Comparison of ENCODE assay signal across 2 cellular contexts in the genomic region with DNA sequence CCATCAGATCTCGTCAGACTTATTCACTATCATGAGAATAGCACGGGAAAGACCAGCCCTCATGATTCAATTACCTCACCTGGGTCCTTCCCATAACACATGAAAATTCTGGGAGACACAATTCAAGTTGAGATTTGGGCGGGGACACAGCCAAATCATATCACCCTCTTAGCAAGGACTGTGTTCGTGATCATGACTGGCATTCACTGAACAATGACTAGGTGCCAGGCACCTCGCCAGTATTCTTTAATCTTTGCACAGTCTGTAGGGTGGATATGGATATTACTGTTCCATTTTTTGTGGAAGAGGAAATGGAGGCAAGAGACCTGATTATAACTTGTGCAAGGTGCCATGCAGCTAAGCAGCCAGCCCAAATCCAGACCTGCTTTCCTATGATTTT.
TF ChIP-seq lines count a peak whose summit lies in the region.

No MANE protein-coding gene starts in this region.

TF ChIP-seq in HepG2, 621 proteins besides CTCF, POLR2A, EP300 and RAD21:
- TF ChIP-seq NR2F6 (IDR thresholded peaks at IDR 0.05) (no peak), NR2F6 (CRISPR knock-in tag; IDR thresholded peaks at IDR 0.05) (no peak), RBM22 (optimal IDR thresholded peaks at IDR 0.05; ENCODE audit: low read length) (peak; percentile 45)

TF ChIP-seq in WTC11, 78 proteins besides CTCF, POLR2A, EP300 and RAD21:
- TF ChIP-seq JAZF1 (CRISPR knock-in tag; IDR thresholded peaks at IDR 0.05) (no peak), ZBTB21 (CRISPR knock-in tag; IDR thresholded peaks at IDR 0.05; ENCODE audit: borderline replicate concordance) (no peak), ZNF671 (CRISPR knock-in tag; IDR thresholded peaks at IDR 0.05) (no peak), NFATC4 (CRISPR knock-in tag; IDR thresholded peaks at IDR 0.05) (no peak), GRHL2 (CRISPR knock-in tag; IDR thresholded peaks at IDR 0.05; ENCODE audit: insufficient replicate concordance, severe bottlenecking) (no peak), ZNF138 (CRISPR knock-in tag; conservative IDR thresholded peaks at IDR 0.05) (no peak), IRF2 (CRISPR knock-in tag; IDR thresholded peaks at IDR 0.05; ENCODE audit: borderline replicate concordance, low read depth) (no peak)
- TF ChIP-seq, protein P1, sequence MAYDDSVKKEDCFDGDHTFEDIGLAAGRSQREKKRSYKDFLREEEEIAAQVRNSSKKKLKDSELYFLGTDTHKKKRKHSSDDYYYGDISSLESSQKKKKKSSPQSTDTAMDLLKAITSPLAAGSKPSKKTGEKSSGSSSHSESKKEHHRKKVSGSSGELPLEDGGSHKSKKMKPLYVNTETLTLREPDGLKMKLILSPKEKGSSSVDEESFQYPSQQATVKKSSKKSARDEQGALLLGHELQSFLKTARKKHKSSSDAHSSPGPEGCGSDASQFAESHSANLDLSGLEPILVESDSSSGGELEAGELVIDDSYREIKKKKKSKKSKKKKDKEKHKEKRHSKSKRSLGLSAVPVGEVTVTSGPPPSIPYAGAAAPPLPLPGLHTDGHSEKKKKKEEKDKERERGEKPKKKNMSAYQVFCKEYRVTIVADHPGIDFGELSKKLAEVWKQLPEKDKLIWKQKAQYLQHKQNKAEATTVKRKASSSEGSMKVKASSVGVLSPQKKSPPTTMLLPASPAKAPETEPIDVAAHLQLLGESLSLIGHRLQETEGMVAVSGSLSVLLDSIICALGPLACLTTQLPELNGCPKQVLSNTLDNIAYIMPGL (CRISPR knock-in tag; IDR thresholded peaks at IDR 0.05), result no peak
- TF ChIP-seq, protein P2, sequence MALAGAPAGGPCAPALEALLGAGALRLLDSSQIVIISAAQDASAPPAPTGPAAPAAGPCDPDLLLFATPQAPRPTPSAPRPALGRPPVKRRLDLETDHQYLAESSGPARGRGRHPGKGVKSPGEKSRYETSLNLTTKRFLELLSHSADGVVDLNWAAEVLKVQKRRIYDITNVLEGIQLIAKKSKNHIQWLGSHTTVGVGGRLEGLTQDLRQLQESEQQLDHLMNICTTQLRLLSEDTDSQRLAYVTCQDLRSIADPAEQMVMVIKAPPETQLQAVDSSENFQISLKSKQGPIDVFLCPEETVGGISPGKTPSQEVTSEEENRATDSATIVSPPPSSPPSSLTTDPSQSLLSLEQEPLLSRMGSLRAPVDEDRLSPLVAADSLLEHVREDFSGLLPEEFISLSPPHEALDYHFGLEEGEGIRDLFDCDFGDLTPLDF (CRISPR knock-in tag; IDR thresholded peaks at IDR 0.05), result no peak
- TF ChIP-seq, protein P3, sequence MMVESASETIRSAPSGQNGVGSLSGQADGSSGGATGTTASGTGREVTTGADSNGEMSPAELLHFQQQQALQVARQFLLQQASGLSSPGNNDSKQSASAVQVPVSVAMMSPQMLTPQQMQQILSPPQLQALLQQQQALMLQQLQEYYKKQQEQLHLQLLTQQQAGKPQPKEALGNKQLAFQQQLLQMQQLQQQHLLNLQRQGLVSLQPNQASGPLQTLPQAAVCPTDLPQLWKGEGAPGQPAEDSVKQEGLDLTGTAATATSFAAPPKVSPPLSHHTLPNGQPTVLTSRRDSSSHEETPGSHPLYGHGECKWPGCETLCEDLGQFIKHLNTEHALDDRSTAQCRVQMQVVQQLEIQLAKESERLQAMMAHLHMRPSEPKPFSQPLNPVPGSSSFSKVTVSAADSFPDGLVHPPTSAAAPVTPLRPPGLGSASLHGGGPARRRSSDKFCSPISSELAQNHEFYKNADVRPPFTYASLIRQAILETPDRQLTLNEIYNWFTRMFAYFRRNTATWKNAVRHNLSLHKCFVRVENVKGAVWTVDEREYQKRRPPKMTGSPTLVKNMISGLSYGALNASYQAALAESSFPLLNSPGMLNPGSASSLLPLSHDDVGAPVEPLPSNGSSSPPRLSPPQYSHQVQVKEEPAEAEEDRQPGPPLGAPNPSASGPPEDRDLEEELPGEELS (CRISPR knock-in tag; IDR thresholded peaks at IDR 0.05), result no peak
- TF ChIP-seq, protein P4, sequence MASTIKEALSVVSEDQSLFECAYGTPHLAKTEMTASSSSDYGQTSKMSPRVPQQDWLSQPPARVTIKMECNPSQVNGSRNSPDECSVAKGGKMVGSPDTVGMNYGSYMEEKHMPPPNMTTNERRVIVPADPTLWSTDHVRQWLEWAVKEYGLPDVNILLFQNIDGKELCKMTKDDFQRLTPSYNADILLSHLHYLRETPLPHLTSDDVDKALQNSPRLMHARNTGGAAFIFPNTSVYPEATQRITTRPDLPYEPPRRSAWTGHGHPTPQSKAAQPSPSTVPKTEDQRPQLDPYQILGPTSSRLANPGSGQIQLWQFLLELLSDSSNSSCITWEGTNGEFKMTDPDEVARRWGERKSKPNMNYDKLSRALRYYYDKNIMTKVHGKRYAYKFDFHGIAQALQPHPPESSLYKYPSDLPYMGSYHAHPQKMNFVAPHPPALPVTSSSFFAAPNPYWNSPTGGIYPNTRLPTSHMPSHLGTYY (CRISPR knock-in tag; IDR thresholded peaks at IDR 0.05), result no peak
- TF ChIP-seq, protein P5, sequence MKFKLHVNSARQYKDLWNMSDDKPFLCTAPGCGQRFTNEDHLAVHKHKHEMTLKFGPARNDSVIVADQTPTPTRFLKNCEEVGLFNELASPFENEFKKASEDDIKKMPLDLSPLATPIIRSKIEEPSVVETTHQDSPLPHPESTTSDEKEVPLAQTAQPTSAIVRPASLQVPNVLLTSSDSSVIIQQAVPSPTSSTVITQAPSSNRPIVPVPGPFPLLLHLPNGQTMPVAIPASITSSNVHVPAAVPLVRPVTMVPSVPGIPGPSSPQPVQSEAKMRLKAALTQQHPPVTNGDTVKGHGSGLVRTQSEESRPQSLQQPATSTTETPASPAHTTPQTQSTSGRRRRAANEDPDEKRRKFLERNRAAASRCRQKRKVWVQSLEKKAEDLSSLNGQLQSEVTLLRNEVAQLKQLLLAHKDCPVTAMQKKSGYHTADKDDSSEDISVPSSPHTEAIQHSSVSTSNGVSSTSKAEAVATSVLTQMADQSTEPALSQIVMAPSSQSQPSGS (CRISPR knock-in tag; IDR thresholded peaks at IDR 0.05; ENCODE audit: borderline replicate concordance, low read depth), result no peak
- TF ChIP-seq, protein P6, sequence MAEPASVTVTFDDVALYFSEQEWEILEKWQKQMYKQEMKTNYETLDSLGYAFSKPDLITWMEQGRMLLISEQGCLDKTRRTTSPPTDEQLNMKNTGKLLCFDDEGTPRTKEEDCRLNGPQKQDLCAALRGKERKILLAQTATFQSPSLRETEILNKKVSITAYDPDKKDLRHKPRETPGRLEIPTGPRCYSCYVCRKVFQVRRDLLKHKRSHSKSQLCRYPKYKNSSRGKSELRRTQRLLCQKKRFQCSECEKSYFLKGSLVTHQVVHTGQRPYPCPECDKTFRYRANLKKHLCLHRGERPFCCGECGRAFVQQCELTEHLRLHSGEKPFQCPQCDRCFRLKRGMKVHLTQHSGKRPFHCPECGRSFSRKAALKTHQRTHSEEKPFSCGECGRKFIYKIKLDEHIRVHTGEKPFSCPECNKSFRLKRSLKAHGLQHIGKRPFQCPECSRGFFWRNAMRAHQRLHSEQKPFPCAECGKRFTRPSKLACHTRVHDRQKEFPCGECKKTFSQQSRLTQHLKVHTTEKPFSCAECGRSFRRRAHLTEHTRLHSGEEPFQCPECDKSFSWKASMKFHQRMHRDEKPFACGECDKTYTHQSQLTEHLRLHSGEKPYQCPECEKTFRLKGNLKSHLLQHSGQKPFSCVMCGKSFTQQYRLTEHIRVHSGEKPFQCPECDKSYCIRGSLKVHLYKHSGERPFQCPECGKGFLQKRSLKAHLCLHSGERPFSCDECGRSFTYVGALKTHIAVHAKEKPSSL (CRISPR knock-in tag; conservative IDR thresholded peaks at IDR 0.05), result no peak
- TF ChIP-seq, protein P7, sequence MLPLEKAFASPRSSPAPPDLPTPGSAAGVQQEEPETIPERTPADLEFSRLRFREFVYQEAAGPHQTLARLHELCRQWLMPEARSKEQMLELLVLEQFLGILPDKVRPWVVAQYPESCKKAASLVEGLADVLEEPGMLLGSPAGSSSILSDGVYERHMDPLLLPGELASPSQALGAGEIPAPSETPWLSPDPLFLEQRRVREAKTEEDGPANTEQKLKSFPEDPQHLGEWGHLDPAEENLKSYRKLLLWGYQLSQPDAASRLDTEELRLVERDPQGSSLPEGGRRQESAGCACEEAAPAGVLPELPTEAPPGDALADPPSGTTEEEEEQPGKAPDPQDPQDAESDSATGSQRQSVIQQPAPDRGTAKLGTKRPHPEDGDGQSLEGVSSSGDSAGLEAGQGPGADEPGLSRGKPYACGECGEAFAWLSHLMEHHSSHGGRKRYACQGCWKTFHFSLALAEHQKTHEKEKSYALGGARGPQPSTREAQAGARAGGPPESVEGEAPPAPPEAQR (CRISPR knock-in tag; IDR thresholded peaks at IDR 0.05), result no peak
